ENCODE assay signal across 19 cellular contexts in genomic region chr7:50507898-50508470, GRCh38. TPM values are rescaled to one million over a fixed set of nuclear protein-coding genes. Genes with fewer than 3 reads are reported as not detected.
A peak's percentile ranks its signal among the peaks of the same experiment; 100 is the strongest.
DNase-seq lines count a peak whose midpoint lies in the region; ATAC-seq, FAIRE-seq and TF ChIP-seq lines count a peak whose summit lies in the region.
"Had no signal": no experiment of that assay in that cellular context is flagged by ENCODE, and none has a peak within 500 bp of the region (broad histone marks: within the 10 kb centered on the region; RNA-seq: fewer than 3 reads in every experiment).

No MANE protein-coding gene starts in this region.

- CTCF ChIA-PET in K562 (lab: Yijun Ruan, JAX; ENCODE audit: low intra/inter-chr PET ratio): no interaction called here
- CTCF ChIA-PET in Caco-2 (lab: Charles Lee): no interaction called here

- POLR2A ChIA-PET in K562 (lab: Yijun Ruan, JAX) (interaction anchor here (0.9 to 1.7 kb wide), 3 partner anchors 17 to 26 kb away, joined by 3 to 5 read pairs (median 3); no protein-coding TSS in a partner anchor), Caco-2 (lab: Charles Lee) (no interaction called here)

- no peaks in the 10 kb centered on the region for H3K9me3 Mint-ChIP-seq in Caco-2 (ENCODE audit: unreplicated experiment)
- H3K9me3 Mint-ChIP-seq: activated naive CD8-positive, alpha-beta T cell treated with anti-CD3 and anti-CD28 coated beads, Interleukin-2, amount 10 ng/mL, durations not matched to agents 7 days and 5 days had no signal

- TF ChIP-seq CTCF in K562 (IDR thresholded peaks at IDR 0.05 in 2 of 3, conservative IDR thresholded peaks at IDR 0.05 in 1 of 3; ENCODE audit: insufficient read depth in 2 of 3, low read depth in 1 of 3, low read length in 3 of 3): no peak
- no peak for TF ChIP-seq CTCF in Caco-2 (IDR thresholded peaks at IDR 0.05; ENCODE audit: insufficient read depth in 1 of 2, low read depth in 1 of 2, low read length in 1 of 2, severe bottlenecking in 1 of 2, unreplicated experiment in 1 of 2)

- no peak for TF ChIP-seq POLR2A in K562 (conservative IDR thresholded peaks at IDR 0.05)

- ATAC-seq in K562: peak; percentile 46; the same call in 2 of the 3 replicates
- no peak for ATAC-seq in HG03025 (IDR thresholded peaks at IDR 0.05; ENCODE audit: low FRiP score, unreplicated experiment)
- ATAC-seq in GM18517 (IDR thresholded peaks at IDR 0.05; ENCODE audit: unreplicated experiment): no peak
- ATAC-seq: naive thymus-derived CD8-positive, alpha-beta T cell had no signal

- H3K4me2 ChIP-seq in K562 (ENCODE audit: insufficient read depth, low read length): no peak overlapping the region; the same call in 1 of the 2 replicates

- H3K9me3 ChIP-seq in K562 (replicated peaks; ENCODE audit: control insufficient read depth, insufficient read depth, low read depth, low read length) (no peaks in the 10 kb centered on the region), skeletal muscle tissue (ENCODE audit: control insufficient read depth in 3 of 3, low read length in 3 of 3) (no peaks in the 10 kb centered on the region), Caco-2 (no peaks in the 10 kb centered on the region)
- H3K9me3 ChIP-seq: esophagus muscularis mucosa, upper lobe of left lung had no signal

- no peak overlapping the region for H3K4me3 Mint-ChIP-seq in Caco-2 (ENCODE audit: unreplicated experiment)
- H3K4me3 Mint-ChIP-seq: activated naive CD8-positive, alpha-beta T cell treated with anti-CD3 and anti-CD28 coated beads, Interleukin-2, amount 10 ng/mL, durations not matched to agents 7 days and 5 days; naive thymus-derived CD8-positive, alpha-beta T cell had no signal

- no peak for TF ChIP-seq EP300 in K562 (IDR thresholded peaks at IDR 0.05; ENCODE audit: low read length)

- no peaks in the 10 kb centered on the region for H3K27me3 Mint-ChIP-seq in Caco-2 (ENCODE audit: insufficient read depth, unreplicated experiment)

- in situ Hi-C loops in K562 (cut with MboI): no loop called here

- H3K79me2 ChIP-seq in K562 (ENCODE audit: control insufficient read depth, insufficient read depth, low read length): no peaks in the 10 kb centered on the region

- DNase-seq in NCI-H748 (lab: John Stamatoyannopoulos, UW; ENCODE audit: unreplicated experiment) (peak; percentile 16), NCI-H748 treated with DMSO at 0.1 percent for 48 hours (lab: John Stamatoyannopoulos, UW) (no peak), NCI-H2107 treated with DMSO at 0.1 percent for 48 hours (lab: John Stamatoyannopoulos, UW; ENCODE audit: unreplicated experiment) (peak; percentile 94), K562 (ENCODE audit: extremely low read depth in 1 of 4, low spot score in 3 of 4) (peak in 2 of 4 experiments; percentile 12 to 16), Caco-2 (no peak)
- DNase-seq: activated naive CD8-positive, alpha-beta T cell treated with anti-CD3 and anti-CD28 coated beads, Interleukin-2, amount 10 ng/mL, durations not matched to agents 7 days and 5 days; mammary epithelial cell; naive thymus-derived CD8-positive, alpha-beta T cell; stimulated activated CD4-positive, alpha-beta T cell treated with anti-CD3 and anti-CD28 coated beads, Interleukin-15, amount 100 ng/mL, for 24 hours; stimulated activated naive CD4-positive, alpha-beta T cell treated with Interleukin-2 at 50 U/mL for 16 hours; T-helper 2 cell; upper lobe of left lung had no signal

- H3K27ac Mint-ChIP-seq in Caco-2 (ENCODE audit: unreplicated experiment): no peak overlapping the region
- H3K27ac Mint-ChIP-seq: activated naive CD8-positive, alpha-beta T cell treated with anti-CD3 and anti-CD28 coated beads, Interleukin-2, amount 10 ng/mL, durations not matched to agents 7 days and 5 days had no signal

- WGBS in K562 (ENCODE audit: insufficient coverage, low coverage, missing lambda C conversion rate): 23% methylated on average over 7 of the region's 7 CpGs

- H3K4me3 ChIP-seq in K562 (no peak overlapping the region), skeletal muscle tissue (ENCODE audit: low read length in 3 of 3) (peak overlapping the region in 2 of 3 donors; percentile 20 to 32), Caco-2 (ENCODE audit: low read depth, low read length) (no peak overlapping the region)
- H3K4me3 ChIP-seq: esophagus muscularis mucosa, upper lobe of left lung had no signal

- no peak for FAIRE-seq in K562 (lab: Jason Lieb, UNC)

- peaks cover under 1 to 7% of the 10 kb centered on the region in 2 experiments; a peak in 3 of 5 replicates for H3K4me1 ChIP-seq in K562 (replicated peaks in 1 of 2; ENCODE audit: control insufficient read depth in 2 of 2, insufficient read depth in 2 of 2, low read length in 2 of 2)
- H3K4me1 ChIP-seq in skeletal muscle tissue (ENCODE audit: control insufficient read depth in 3 of 3, insufficient read depth in 3 of 3, low read length in 3 of 3): peaks cover 32 to 56% (median 54%) of the 10 kb centered on the region in 3 donors
- no peaks in the 10 kb centered on the region for H3K4me1 ChIP-seq in Caco-2

- peaks cover 4% of the 10 kb centered on the region for H3K36me3 Mint-ChIP-seq in Caco-2 (ENCODE audit: insufficient read depth, unreplicated experiment)
- H3K36me3 Mint-ChIP-seq: activated naive CD8-positive, alpha-beta T cell treated with anti-CD3 and anti-CD28 coated beads, Interleukin-2, amount 10 ng/mL, durations not matched to agents 7 days and 5 days had no signal

- H3K27ac ChIP-seq in K562 (ENCODE audit: extremely low read depth, low read depth, low read length): no peak overlapping the region
- H3K27ac ChIP-seq in skeletal muscle tissue (ENCODE audit: low read depth, low read length): peak overlapping the region; percentile 89
- H3K27ac ChIP-seq: esophagus muscularis mucosa, upper lobe of left lung had no signal

- peak overlapping the region in 1 of 2 experiments; percentile 33; a peak in 1 of 4 replicates for H3K9ac ChIP-seq in K562 (ENCODE audit: insufficient read depth in 1 of 2, low read depth in 2 of 2, low read length in 2 of 2)
- H3K9ac ChIP-seq in skeletal muscle tissue (ENCODE audit: low read depth in 1 of 3, low read length in 3 of 3): peak overlapping the region; percentile 36 to 82 (median 77)

- intact Hi-C loops in K562 (cut with micrococcal nuclease) (no loop called here), Caco-2 (cut with micrococcal nuclease; ENCODE audit: unreplicated experiment) (no loop called here)

- peak overlapping the region; percentile 74 for H2AFZ ChIP-seq in K562 (ENCODE audit: low read depth, low read length)

- no peak for TF ChIP-seq RAD21 in K562 (CRISPR knock-in tag; conservative IDR thresholded peaks at IDR 0.05 in 1 of 2, IDR thresholded peaks at IDR 0.05 in 1 of 2)

- BruUV-seq in K562 (replicated peaks; lab: Mats Ljungman, UMichigan) (no TSS peak), Caco-2 (replicated peaks; lab: Mats Ljungman, UMichigan) (no TSS peak)

- H4K20me1 ChIP-seq in K562 (replicated peaks; ENCODE audit: control insufficient read depth, insufficient read depth, low read length): no peaks in the 10 kb centered on the region

- H3K4me1 Mint-ChIP-seq in Caco-2 (ENCODE audit: low read depth, unreplicated experiment): peaks cover 4% of the 10 kb centered on the region

- H3K27me3 ChIP-seq in K562 (ENCODE audit: control insufficient read depth in 2 of 2, insufficient read depth in 2 of 2, low read length in 2 of 2) (0 out of 5 replicates have a peak, but pooled peaks cover 0 to under 1% of the 10 kb centered on the region in 2 experiments), skeletal muscle tissue (ENCODE audit: control insufficient read depth in 3 of 3, insufficient read depth in 3 of 3, low read length in 3 of 3) (peaks cover 0 to 6% (median 0%) of the 10 kb centered on the region in 3 donors), Caco-2 (replicated peaks; ENCODE audit: control insufficient read depth, insufficient read depth, low read length) (no peaks in the 10 kb centered on the region)
- H3K27me3 ChIP-seq: upper lobe of left lung had no signal

- no peaks in the 10 kb centered on the region for H3K36me3 ChIP-seq in K562 (ENCODE audit: control insufficient read depth, insufficient read depth, low read length)
- H3K36me3 ChIP-seq in skeletal muscle tissue (ENCODE audit: control insufficient read depth in 3 of 3, insufficient read depth in 3 of 3, low read length in 3 of 3): no peaks in the 10 kb centered on the region
- no peaks in the 10 kb centered on the region; the same call in 1 of the 2 replicates for H3K36me3 ChIP-seq in Caco-2 (ENCODE audit: control insufficient read depth, insufficient read depth, low read length)
- H3K36me3 ChIP-seq: esophagus muscularis mucosa, upper lobe of left lung had no signal

- H3K9me1 ChIP-seq in K562 (ENCODE audit: control insufficient read depth, insufficient read depth, low read length): no peaks in the 10 kb centered on the region

RNA-seq across cellular contexts. Expression of gene DDC, which starts 57.2 kb away (rescaled TPM):
- total RNA-seq in K562 (2011; cell fraction: chromatin; rRNA removed; ENCODE audit: low replicate concordance): not detected in 2 replicates
- not detected in 2 replicates for total RNA-seq in K562 (2011; cell fraction: nucleolus; rRNA removed)
- not detected in 2 replicates for total RNA-seq in K562 (2011; cell fraction: nucleoplasm; rRNA removed)
- not detected in 2 replicates for total RNA-seq in K562 (2014; rRNA removed)
- total RNA-seq in K562 (2014; rRNA removed; fragmentation: Illumina TruSeq; extraction: Trizol): not detected in 2 replicates
- not detected in 2 replicates for total RNA-seq in K562 (2015; rRNA removed; fragmentation: Illumina TruSeq; extraction: Trizol)
- not detected in 2 replicates for total RNA-seq in K562 (2021)
- not detected in 2 replicates for polyA plus RNA-seq in K562 (2011; rRNA removed)
- polyA plus RNA-seq in K562 (2011; cell fraction: cytosol; rRNA removed): not detected in 2 replicates
- polyA plus RNA-seq in K562 (2011; cell fraction: nucleus; rRNA removed): not detected in 2 replicates
- polyA plus RNA-seq in K562 (2012): not detected in 2 replicates
- not detected in 2 replicates for polyA plus RNA-seq in K562 (2014; fragmentation: Illumina TruSeq; extraction: Trizol)
- not detected for polyA plus RNA-seq in K562 (2014; fragmentation: Nextera tagmentation; extraction: Ambion mirVana)
- polyA plus RNA-seq in K562 (2014; rRNA removed): 0.18 TPM in 1 of 2 replicates, not detected in the other
- not detected in 2 replicates for polyA minus RNA-seq in K562 (2011; rRNA and poly(A)+ RNA removed)
- not detected in 2 replicates for polyA minus RNA-seq in K562 (2011; cell fraction: cytosol; rRNA and poly(A)+ RNA removed)
- not detected in 2 replicates for polyA minus RNA-seq in K562 (2011; cell fraction: nucleus; rRNA and poly(A)+ RNA removed)
- 0.52 TPM for total RNA-seq in skeletal muscle tissue
- total RNA-seq in Caco-2 (2022): 75.9 and 87.0 TPM in 2 replicates
- total RNA-seq: A673; activated naive CD8-positive, alpha-beta T cell treated with anti-CD3 and anti-CD28 coated beads, Interleukin-2, amount 10 ng/mL, durations not matched to agents 7 days and 5 days; esophagus muscularis mucosa; HT1080; mammary epithelial cell; naive thymus-derived CD8-positive, alpha-beta T cell; pulmonary artery endothelial cell had no signal
- polyA plus RNA-seq: mammary epithelial cell; naive thymus-derived CD8-positive, alpha-beta T cell had no signal

RNA-seq across cellular contexts. Expression of gene FIGNL1, which starts 57.8 kb away (rescaled TPM):
- total RNA-seq in K562 (2011; cell fraction: chromatin; rRNA removed; ENCODE audit: low replicate concordance): 11.5 and 48.7 TPM in 2 replicates
- 9.8 and 12.1 TPM in 2 replicates for total RNA-seq in K562 (2011; cell fraction: nucleolus; rRNA removed)
- 19.5 TPM in 2 replicates for total RNA-seq in K562 (2011; cell fraction: nucleoplasm; rRNA removed)
- 21.6 and 24.1 TPM in 2 replicates for total RNA-seq in K562 (2014; rRNA removed)
- total RNA-seq in K562 (2014; rRNA removed; fragmentation: Illumina TruSeq; extraction: Trizol): 42.4 and 48.3 TPM in 2 replicates
- total RNA-seq in K562 (2015; rRNA removed; fragmentation: Illumina TruSeq; extraction: Trizol): 42.4 and 46.7 TPM in 2 replicates
- total RNA-seq in K562 (2021): 25.8 and 28.3 TPM in 2 replicates
- polyA plus RNA-seq in K562 (2011; rRNA removed): 37.6 and 48.3 TPM in 2 replicates
- 16.0 and 25.1 TPM in 2 replicates for polyA plus RNA-seq in K562 (2011; cell fraction: cytosol; rRNA removed)
- polyA plus RNA-seq in K562 (2011; cell fraction: nucleus; rRNA removed): 28.2 and 31.2 TPM in 2 replicates
- polyA plus RNA-seq in K562 (2012): 21.0 and 22.9 TPM in 2 replicates
- polyA plus RNA-seq in K562 (2014; fragmentation: Illumina TruSeq; extraction: Trizol): 28.5 and 30.7 TPM in 2 replicates
- polyA plus RNA-seq in K562 (2014; fragmentation: Nextera tagmentation; extraction: Ambion mirVana): 10 to 100 TPM; 15.5 to 22.7 TPM
- polyA plus RNA-seq in K562 (2014; rRNA removed): 27.6 and 29.4 TPM in 2 replicates
- polyA minus RNA-seq in K562 (2011; rRNA and poly(A)+ RNA removed): 48.9 and 55.0 TPM in 2 replicates
- 14.7 and 21.5 TPM in 2 replicates for polyA minus RNA-seq in K562 (2011; cell fraction: cytosol; rRNA and poly(A)+ RNA removed)
- 18.3 and 29.4 TPM in 2 replicates for polyA minus RNA-seq in K562 (2011; cell fraction: nucleus; rRNA and poly(A)+ RNA removed)
- 14.6 TPM for total RNA-seq in skeletal muscle tissue
- 41.9 and 47.2 TPM in 2 replicates for total RNA-seq in Caco-2 (2022)

Comparison
In these comparisons a context has a peak if more than half of its experiments do, and no peak if none do; other contexts are left out.
1. DNase-seq: peak in NCI-H748 (single experiment) and NCI-H2107 treated with DMSO at 0.1 percent for 48 hours (single experiment); none in NCI-H748 treated with DMSO at 0.1 percent for 48 hours (single experiment) and Caco-2 (0 of 2).
2. H3K4me3 ChIP-seq: peak in skeletal muscle tissue (2 of 3); none in K562 (single experiment) and Caco-2 (single experiment).
3. RNA of gene DDC, which starts 57.2 kb away (total RNA-seq): 75.9 to 87.0 TPM in Caco-2; 0.52 TPM in skeletal muscle tissue (single experiment) and not detected in K562; every median in the first group is over 10 times any median in the second.